ENCODE assay signal across 8 cellular contexts in genomic region chr7:130943336-130943901, GRCh38.
DNase-seq lines count a peak whose midpoint lies in the region; ATAC-seq, FAIRE-seq and TF ChIP-seq lines count a peak whose summit lies in the region.

No MANE protein-coding gene starts in this region.

- H3K9me3 ChIP-seq in mucosa of stomach (ENCODE audit: control insufficient read depth, low read length) = no peaks in the 10 kb centered on the region

- FAIRE-seq in GM12891 (lab: Jason Lieb, UNC) = peak; percentile 79

- peak overlapping the region; percentile 81 for H3K9ac ChIP-seq in mucosa of stomach (ENCODE audit: low read length)

- no peaks in the 10 kb centered on the region for H3K36me3 ChIP-seq in mucosa of stomach (ENCODE audit: control insufficient read depth, insufficient read depth, low read length)

- ATAC-seq in GM19324 (IDR thresholded peaks at IDR 0.05; ENCODE audit: low FRiP score, unreplicated experiment) (no peak), GM21381 (IDR thresholded peaks at IDR 0.05; ENCODE audit: unreplicated experiment) (no peak)

- peaks cover 9% of the 10 kb centered on the region for H3K4me1 ChIP-seq in mucosa of stomach (ENCODE audit: control insufficient read depth, insufficient read depth, low read length)

- H3K27ac ChIP-seq in cingulate gyrus (ENCODE audit: low read depth, low read length) = peak overlapping the region; percentile 63

- TF ChIP-seq POLR2A in GM12891 (IDR thresholded peaks at IDR 0.05; ENCODE audit: low read depth, low read length) = no peak

- peak overlapping the region; percentile 11 for H3K4me3 ChIP-seq in mucosa of stomach (ENCODE audit: low read length)

- H3K27me3 ChIP-seq in mucosa of stomach (ENCODE audit: control insufficient read depth, insufficient read depth, low read length) = no peaks in the 10 kb centered on the region

- DNase-seq in GM12891 (ENCODE audit: insufficient read length, low spot score) (no peak), NOMO-1 (lab: John Stamatoyannopoulos, UW; ENCODE audit: unreplicated experiment in 2 of 2) (peak; percentile 3 to 67), mucosa of gallbladder (ENCODE audit: low spot score) (no peak), NCI-H1048 (lab: John Stamatoyannopoulos, UW) (no peak)

TF ChIP-seq in GM12891, 5 proteins besides CTCF, POLR2A, EP300 and RAD21:
- TF ChIP-seq SPI1 (IDR thresholded peaks at IDR 0.05; ENCODE audit: low read depth, low read length) = peak; percentile 85
- TF ChIP-seq PAX5 (IDR thresholded peaks at IDR 0.05; ENCODE audit: insufficient read depth, low read length, severe bottlenecking) = no peak
- TF ChIP-seq POLR2AphosphoS5 (IDR thresholded peaks at IDR 0.05; ENCODE audit: low read depth, low read length) = peak; percentile 59
- TF ChIP-seq TAF1 (IDR thresholded peaks at IDR 0.05; ENCODE audit: low read depth, low read length) = no peak
- no peak for TF ChIP-seq POU2F2 (IDR thresholded peaks at IDR 0.05; ENCODE audit: low read depth, low read length)

Comparison
In these comparisons a context has a peak if more than half of its experiments do, and no peak if none do; other contexts are left out.
1. DNase-seq: peak in NOMO-1 (2 of 2); none in GM12891 (single experiment), mucosa of gallbladder (single experiment) and NCI-H1048 (single experiment).